ENCODE assay signal across 22 cellular contexts in the genomic region with DNA sequence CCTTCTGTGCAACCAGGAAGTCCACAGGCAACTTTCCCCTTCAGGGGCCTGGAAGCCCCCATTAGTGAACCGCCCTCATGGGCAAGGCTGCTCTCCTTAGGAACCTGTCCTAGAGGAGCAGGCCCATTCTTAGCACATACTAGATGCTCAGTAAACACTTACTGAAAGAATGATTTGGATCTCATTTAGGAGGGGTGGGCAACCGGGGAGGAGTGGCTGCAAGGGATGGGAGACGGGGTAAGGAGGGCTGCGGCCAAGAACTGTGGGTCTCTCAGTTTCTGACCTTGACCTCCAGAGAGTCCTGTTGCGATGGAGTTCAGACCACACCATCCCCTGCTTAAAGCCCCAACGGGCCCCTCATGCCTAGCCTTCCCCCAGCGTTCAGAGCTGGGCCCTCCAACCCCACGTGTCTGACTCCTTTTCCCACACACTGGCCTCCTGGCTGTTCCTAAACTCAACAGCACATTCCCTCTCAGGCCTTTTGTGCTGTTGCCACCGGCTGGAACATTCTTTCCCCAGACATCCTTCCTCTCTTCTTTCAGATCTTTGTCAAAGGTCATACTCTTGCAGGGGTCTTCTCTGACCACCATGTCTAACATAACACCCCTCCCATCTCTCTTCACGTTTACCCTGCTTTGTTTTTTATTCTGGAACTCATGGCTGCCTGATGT. TPM values are rescaled to one million over a fixed set of nuclear protein-coding genes. Genes with fewer than 3 reads are reported as not detected.
DNase-seq lines count a peak whose midpoint lies in the region; ATAC-seq and TF ChIP-seq lines count a peak whose summit lies in the region.
"Had no signal": no experiment of that assay in that cellular context is flagged by ENCODE, and none has a peak within 500 bp of the region (broad histone marks: within the 10 kb centered on the region; RNA-seq: fewer than 3 reads in every experiment).

No MANE protein-coding gene starts in this region.

- H3K27ac Mint-ChIP-seq in neural crest cell (ENCODE audit: unreplicated experiment): peak overlapping the region; percentile 83
- H3K27ac Mint-ChIP-seq: GM23338, HFFc6 had no signal

- H3K9me3 ChIP-seq in gastrocnemius medialis: no peaks in the 10 kb centered on the region

- H3K27ac ChIP-seq in angular gyrus (ENCODE audit: low read depth, low read length): peak overlapping the region; percentile 98
- H3K27ac ChIP-seq in dorsolateral prefrontal cortex: peak overlapping the region; percentile 71 to 100 (median 99)
- H3K27ac ChIP-seq in gastrocnemius medialis: peak overlapping the region; percentile 3 to 45 (median 16)

- no peak for ATAC-seq in gastrocnemius medialis
- ATAC-seq: GM23338, Panc1, Right ventricle myocardium inferior had no signal

- H3K27me3 Mint-ChIP-seq in neural crest cell (ENCODE audit: low read depth): no peaks in the 10 kb centered on the region
- H3K27me3 Mint-ChIP-seq: CD4-positive, alpha-beta memory T cell had no signal

- H3K36me3 Mint-ChIP-seq in neural crest cell (ENCODE audit: low read depth): no peaks in the 10 kb centered on the region
- H3K36me3 Mint-ChIP-seq: CD4-positive, alpha-beta memory T cell had no signal

- no peaks in the 10 kb centered on the region for H3K9me3 Mint-ChIP-seq in neural crest cell
- H3K9me3 Mint-ChIP-seq: CD4-positive, alpha-beta memory T cell; GM23338; HFFc6 had no signal

- no peaks in the 10 kb centered on the region for H3K36me3 ChIP-seq in gastrocnemius medialis

- in situ Hi-C loops in gastrocnemius medialis (cut with MboI; ENCODE audit: low sequenced_read_pairs in 4 of 4): no loop called here

- TF ChIP-seq CTCF in dorsolateral prefrontal cortex (IDR thresholded peaks at IDR 0.05 in 54 of 56, conservative IDR thresholded peaks at IDR 0.05 in 2 of 56; ENCODE audit: low read depth in 1 of 56, partially characterized antibody in 56 of 56) (no peak), neural crest cell (conservative IDR thresholded peaks at IDR 0.05) (no peak), gastrocnemius medialis (IDR thresholded peaks at IDR 0.05 in 4 of 5, conservative IDR thresholded peaks at IDR 0.05 in 1 of 5) (no peak)

- H3K4me3 ChIP-seq in dorsolateral prefrontal cortex: no peak overlapping the region
- no peak overlapping the region for H3K4me3 ChIP-seq in gastrocnemius medialis
- H3K4me3 ChIP-seq: GM23338 had no signal

- H3K4me1 ChIP-seq in gastrocnemius medialis: peaks cover 8 to 19% of the 10 kb centered on the region in 2 donors

- peak overlapping the region; percentile 4 for H3K4me3 Mint-ChIP-seq in neural crest cell
- H3K4me3 Mint-ChIP-seq: CD4-positive, alpha-beta memory T cell; GM23338; HFFc6 had no signal

- H3K4me1 Mint-ChIP-seq in neural crest cell: peaks cover 81% of the 10 kb centered on the region
- H3K4me1 Mint-ChIP-seq: CD4-positive, alpha-beta memory T cell had no signal

- no peak for TF ChIP-seq POLR2A in gastrocnemius medialis (IDR thresholded peaks at IDR 0.05)

- no peak for DNase-seq in dorsolateral prefrontal cortex
- no peak for DNase-seq in neural crest cell (ENCODE audit: low read depth, low spot score)
- no peak for DNase-seq in gastrocnemius medialis
- no peak for DNase-seq in T-helper 9 cell
- DNase-seq in NOMO-1 treated with DMSO at 0.1 percent for 48 hours (lab: John Stamatoyannopoulos, UW; ENCODE audit: unreplicated experiment): no peak
- DNase-seq in HT-29 (ENCODE audit: low spot score): no peak
- no peak for DNase-seq in NCI-H128 (lab: John Stamatoyannopoulos, UW; ENCODE audit: unreplicated experiment)
- DNase-seq: ACHN; CD4-positive, alpha-beta memory T cell; DMS79 treated with DMSO at 0.1 percent for 48 hours; HFFc6; Karpas-422; MM.1S; NCI-H1105 treated with DMSO at 0.1 percent for 48 hours; NCI-H1930; NCI-H2171 treated with DMSO at 0.1 percent for 48 hours; NCI-H82 had no signal

- intact Hi-C loops in dorsolateral prefrontal cortex (cut with DNase I) (no loop called here), gastrocnemius medialis (cut with DNase I; ENCODE audit: low total_unique reads) (no loop called here)

- H3K27me3 ChIP-seq in dorsolateral prefrontal cortex: no peaks in the 10 kb centered on the region
- no peaks in the 10 kb centered on the region for H3K27me3 ChIP-seq in gastrocnemius medialis

RNA-seq across cellular contexts. Expression of a gene that starts 20.7 kb away (rescaled TPM):
- total RNA-seq in dorsolateral prefrontal cortex (100 to 1,000 TPM in 12 of 120 experiments, 10 to 100 TPM in 108; 45.5 to 186 (median 75.9) TPM), neural crest cell (20.1 and 24.0 TPM in 2 replicates), gastrocnemius medialis (10 to 100 TPM; 36.4 to 63.8 (median 50.1) TPM)
- 49.5 and 52.5 TPM in 2 replicates for total RNA-seq in HT-29 (2014; rRNA removed; shearing (Covaris generic))

RNA-seq across cellular contexts. Expression of a gene that starts 47.5 kb away (rescaled TPM):
- total RNA-seq in dorsolateral prefrontal cortex (1 to 10 TPM in 92 of 120 experiments, under 1 TPM in 20, not detected in 8; 0.35 to 9.3 (median 1.9) TPM), neural crest cell (0.26 TPM in 1 of 2 replicates, not detected in the other), gastrocnemius medialis (under 1 TPM in 1 of 4 donors, not detected in 3; 0.42 TPM)
- not detected in 2 replicates for total RNA-seq in HT-29 (2014; rRNA removed; shearing (Covaris generic))
- total RNA-seq: CD4-positive, alpha-beta memory T cell; HFFc6; NCI-H460; Right ventricle myocardium inferior had no signal

RNA-seq across cellular contexts. Expression of a gene that starts 52.2 kb away (rescaled TPM):
- total RNA-seq in dorsolateral prefrontal cortex: 100 to 1,000 TPM in 35 of 120 experiments, 10 to 100 TPM in 85; 19.6 to 299 (median 76.3) TPM
- total RNA-seq in neural crest cell: 279 and 293 TPM in 2 replicates
- under 1 TPM in 3 of 4 donors, not detected in 1; 0.17 to 0.62 (median 0.59) TPM for total RNA-seq in gastrocnemius medialis
- total RNA-seq in HT-29 (2014; rRNA removed; shearing (Covaris generic)): not detected in 2 replicates
- total RNA-seq: CD4-positive, alpha-beta memory T cell; HFFc6; NCI-H460 had no signal

Comparison
In these comparisons a context has a peak if more than half of its experiments do, and no peak if none do; other contexts are left out.
1. H3K27ac ChIP-seq: peak in every context shown above with its lines; median percentile 99 in dorsolateral prefrontal cortex; 98 in angular gyrus; 16 in gastrocnemius medialis.
2. RNA of a gene that starts 52.2 kb away (total RNA-seq): 279 to 293 TPM in neural crest cell and 19.6 to 299 TPM in dorsolateral prefrontal cortex; 0.17 to 0.62 TPM in gastrocnemius medialis and not detected in HT-29; every median in the first group is over 10 times any median in the second.